8 cellular contexts compared by ENCODE assay signal in the genomic region with DNA sequence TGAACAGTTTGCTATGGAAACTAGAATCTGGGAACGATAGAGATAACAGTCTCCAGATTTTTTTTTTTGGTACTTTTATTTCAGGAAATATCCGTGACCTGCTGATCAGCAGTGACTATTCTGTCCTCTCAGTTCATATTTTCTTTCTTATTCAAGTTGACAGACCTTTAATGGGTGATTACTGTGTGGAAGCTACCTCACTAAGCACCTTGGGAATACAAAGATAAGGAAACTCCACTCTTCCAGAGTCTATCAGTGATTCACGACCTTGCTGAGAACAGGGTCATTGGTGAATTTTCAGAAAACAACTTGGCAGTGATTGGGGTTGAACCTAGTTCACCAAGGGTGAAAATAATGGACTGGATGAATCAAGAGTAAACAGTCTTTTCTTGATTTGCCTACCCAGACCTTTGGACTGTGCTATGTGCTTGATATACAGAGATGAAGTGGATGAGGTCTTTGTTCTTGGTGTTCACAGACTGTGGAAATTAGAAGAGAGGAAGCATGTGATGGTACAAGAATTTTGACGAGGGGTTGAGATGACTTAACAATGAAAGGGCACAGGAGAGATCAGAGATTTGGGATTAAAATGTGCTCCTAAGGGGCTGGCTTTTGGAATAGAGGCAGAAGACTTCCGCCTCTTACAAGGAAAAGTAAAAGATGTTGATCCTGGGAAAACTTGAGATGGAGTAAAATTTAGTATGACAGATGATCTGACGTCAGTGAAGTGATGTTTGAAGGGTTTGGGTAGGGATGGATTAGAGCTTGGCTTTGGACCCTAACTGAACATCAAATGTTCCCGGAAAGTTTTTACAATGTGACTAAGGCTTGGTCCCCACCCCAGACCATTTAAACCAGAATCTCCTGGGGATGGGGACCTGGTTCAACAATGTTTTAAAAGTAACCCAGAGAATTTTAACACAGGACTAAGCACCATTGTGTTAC. TPM values are rescaled to one million over a fixed set of nuclear protein-coding genes. Genes with fewer than 3 reads are reported as not detected.
DNase-seq lines count a peak whose midpoint lies in the region; ATAC-seq and TF ChIP-seq lines count a peak whose summit lies in the region.

No MANE protein-coding gene starts in this region.

- H3K27ac ChIP-seq in AG04450 (ENCODE audit: low read depth, low read length) = no peak overlapping the region

- DNase-seq in AG04450 (ENCODE audit: low read depth, low spot score) (no peak), mucosa of gallbladder (ENCODE audit: low spot score) (peak; percentile 13), SW480 (ENCODE audit: low spot score) (no peak), NCI-H345 treated with DMSO at 0.1 percent for 48 hours (lab: John Stamatoyannopoulos, UW; ENCODE audit: unreplicated experiment) (no peak), CD1c-positive myeloid dendritic cell (ENCODE audit: extremely low spot score) (no peak), GOT3 (lab: John Stamatoyannopoulos, UW) (no peak)
- DNase-seq in Jurkat, Clone E6-1 (ENCODE audit: low read depth, low spot score) = no peak
- DNase-seq in central memory CD8-positive, alpha-beta T cell (ENCODE audit: low spot score in 2 of 2) = no peak

- peak overlapping the region; percentile 93 for H3K27ac Mint-ChIP-seq in central memory CD8-positive, alpha-beta T cell (ENCODE audit: low read depth)

- no peaks in the 10 kb centered on the region for H3K9me3 ChIP-seq in AG04450 (ENCODE audit: control insufficient read depth, insufficient read depth, low read length)

- no peaks in the 10 kb centered on the region for H3K9me3 Mint-ChIP-seq in central memory CD8-positive, alpha-beta T cell

- TF ChIP-seq CTCF in AG04450 (IDR thresholded peaks at IDR 0.05; ENCODE audit: low read depth, low read length) = no peak

- H3K36me3 Mint-ChIP-seq in central memory CD8-positive, alpha-beta T cell (ENCODE audit: insufficient read depth) = peaks cover 19% of the 10 kb centered on the region

- peaks cover 33% of the 10 kb centered on the region for H3K4me1 Mint-ChIP-seq in central memory CD8-positive, alpha-beta T cell

- POLR2A ChIA-PET in AG04450 (lab: Yijun Ruan, JAX) = interaction anchor here (0.5 to 1.2 kb wide), 4 partner anchors 18 to 450 kb away, joined by 3 to 7 read pairs (median 3); partner anchors contain the start of gene ZNF133

- CTCF ChIA-PET in AG04450 (lab: Charles Lee) = no interaction called here

- no peak for ATAC-seq in central memory CD8-positive, alpha-beta T cell (replicated peaks; ENCODE audit: extremely low read depth, poor library complexity, severe bottlenecking)

- H3K27me3 ChIP-seq in AG04450 (ENCODE audit: control insufficient read depth, insufficient read depth, low read length) = peaks cover 4% of the 10 kb centered on the region

- H3K27me3 Mint-ChIP-seq in central memory CD8-positive, alpha-beta T cell = no peaks in the 10 kb centered on the region

- peak overlapping the region; percentile 89 for H3K4me3 ChIP-seq in AG04450 (ENCODE audit: low read depth, low read length)
- peak overlapping the region; percentile 92 for H3K4me3 ChIP-seq in Jurkat, Clone E6-1 (ENCODE audit: low read length)

- peak overlapping the region; percentile 82 for H3K4me3 Mint-ChIP-seq in central memory CD8-positive, alpha-beta T cell

RNA-seq across cellular contexts. Expression of gene KAT14, which starts 1.2 kb away (rescaled TPM):
- 9.6 and 12.2 TPM in 2 replicates for polyA plus RNA-seq in AG04450 (2011; rRNA removed)
- 16.2 and 16.4 TPM in 2 replicates for polyA minus RNA-seq in AG04450 (2011; rRNA and poly(A)+ RNA removed)
- polyA plus RNA-seq in Jurkat, Clone E6-1 (2012; ENCODE audit: insufficient read depth, insufficient read length) = 19.1 TPM
- total RNA-seq in mucosa of gallbladder = 16.6 TPM

RNA-seq across cellular contexts. Expression of gene PET117, which starts 1.2 kb away (rescaled TPM):
- 9.5 and 12.1 TPM in 2 replicates for polyA plus RNA-seq in AG04450 (2011; rRNA removed)
- polyA minus RNA-seq in AG04450 (2011; rRNA and poly(A)+ RNA removed) = 2.4 and 6.8 TPM in 2 replicates
- polyA plus RNA-seq in Jurkat, Clone E6-1 (2012; ENCODE audit: insufficient read depth, insufficient read length) = 27.7 TPM
- 21.8 TPM for total RNA-seq in mucosa of gallbladder
